Comparison of ENCODE assay signal across 9 cellular contexts in the genomic region with DNA sequence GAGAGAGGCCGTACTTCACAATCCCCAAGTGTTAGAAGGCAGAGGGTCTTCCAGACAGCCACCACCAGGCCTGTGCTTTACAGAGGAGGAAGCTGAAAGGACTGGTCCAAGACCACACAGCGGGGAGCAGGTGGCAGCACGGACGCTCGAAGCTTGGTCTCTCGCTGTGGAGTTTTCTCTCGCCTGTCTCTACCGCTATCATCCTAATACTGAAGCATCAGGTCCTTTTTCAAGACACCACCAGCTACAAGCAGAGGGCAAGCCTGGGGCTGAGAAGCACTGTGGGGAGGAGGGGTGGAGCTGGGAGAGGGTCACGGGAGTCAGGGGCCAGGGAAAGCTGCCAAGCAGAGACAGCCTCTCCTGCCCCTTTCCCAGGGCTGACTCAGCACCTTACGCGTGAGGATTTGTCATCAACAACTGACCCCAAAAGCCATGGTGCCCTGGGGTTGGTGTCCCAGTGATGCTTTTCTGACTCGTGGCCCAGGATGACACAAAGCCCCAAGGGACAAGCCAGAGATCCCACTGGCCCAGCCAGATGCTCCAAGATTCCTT. TPM values are rescaled to one million over a fixed set of nuclear protein-coding genes. Genes with fewer than 3 reads are reported as not detected.
A peak's percentile ranks its signal among the peaks of the same experiment; 100 is the strongest.
DNase-seq lines count a peak whose midpoint lies in the region; ATAC-seq, FAIRE-seq and TF ChIP-seq lines count a peak whose summit lies in the region.
"Had no signal": no experiment of that assay in that cellular context is flagged by ENCODE, and none has a peak within 500 bp of the region (broad histone marks: within the 10 kb centered on the region; RNA-seq: fewer than 3 reads in every experiment).

No MANE protein-coding gene starts in this region.

- H3K27ac Mint-ChIP-seq in activated naive CD8-positive, alpha-beta T cell treated with anti-CD3 and anti-CD28 coated beads for 36 hours = peak overlapping the region; percentile 69
- H3K27ac Mint-ChIP-seq in mesothelial cell of epicardium = no peak overlapping the region
- no peak overlapping the region for H3K27ac Mint-ChIP-seq in WTC11

- CTCF ChIA-PET in WTC11 (lab: Charles Lee) = interaction anchor here (1.8 kb wide), 1 partner anchor 638 kb away, joined by 4 read pairs; no protein-coding TSS in a partner anchor

- intact Hi-C loops in kidney (cut with DNase I) = no loop called here

- FAIRE-seq in kidney (lab: Jason Lieb, UNC) = no peak

- H3K36me3 Mint-ChIP-seq in activated naive CD8-positive, alpha-beta T cell treated with anti-CD3 and anti-CD28 coated beads for 36 hours = peaks cover 2% of the 10 kb centered on the region
- no peaks in the 10 kb centered on the region for H3K36me3 Mint-ChIP-seq in mesothelial cell of epicardium
- H3K36me3 Mint-ChIP-seq in WTC11 = no peaks in the 10 kb centered on the region

- no peak overlapping the region for H3K4me3 ChIP-seq in kidney (ENCODE audit: low read length in 2 of 2)
- H3K4me3 ChIP-seq: HAP-1 had no signal

- no peaks in the 10 kb centered on the region for H3K9me3 ChIP-seq in kidney (ENCODE audit: control insufficient read depth in 1 of 2, low read length in 2 of 2)
- H3K9me3 ChIP-seq: HAP-1 had no signal

- peaks cover 13 to 16% of the 10 kb centered on the region in 2 donors for H3K4me1 ChIP-seq in kidney (ENCODE audit: control insufficient read depth in 1 of 2, insufficient read depth in 1 of 2, low read depth in 1 of 2, low read length in 2 of 2)
- H3K4me1 ChIP-seq: HAP-1 had no signal

- no peaks in the 10 kb centered on the region for H3K9me3 Mint-ChIP-seq in activated naive CD8-positive, alpha-beta T cell treated with anti-CD3 and anti-CD28 coated beads for 36 hours
- H3K9me3 Mint-ChIP-seq in mesothelial cell of epicardium (no peaks in the 10 kb centered on the region), WTC11 (no peaks in the 10 kb centered on the region)

- DNase-seq in A172 (ENCODE audit: low spot score) = peak; percentile 85
- DNase-seq in H4 (ENCODE audit: low spot score) = peak; percentile 43
- DNase-seq in activated naive CD8-positive, alpha-beta T cell treated with anti-CD3 and anti-CD28 coated beads for 36 hours = no peak
- DNase-seq in kidney = peak; percentile 92
- no peak for DNase-seq in NCI-H1092 (lab: John Stamatoyannopoulos, UW)
- no peak for DNase-seq in mesothelial cell of epicardium (ENCODE audit: low spot score in 2 of 2, unreplicated experiment in 2 of 2)
- no peak for DNase-seq in WTC11 (ENCODE audit: low spot score)

- peaks cover 19% of the 10 kb centered on the region for H3K27me3 Mint-ChIP-seq in activated naive CD8-positive, alpha-beta T cell treated with anti-CD3 and anti-CD28 coated beads for 36 hours
- no peaks in the 10 kb centered on the region for H3K27me3 Mint-ChIP-seq in mesothelial cell of epicardium (ENCODE audit: low read depth)
- peaks cover 6% of the 10 kb centered on the region; the same call in 1 of the 2 replicates for H3K27me3 Mint-ChIP-seq in WTC11 (ENCODE audit: low read depth)

- no peak overlapping the region for H3K27ac ChIP-seq in kidney (ENCODE audit: low read depth in 2 of 2, low read length in 2 of 2)

- no peaks in the 10 kb centered on the region for H3K36me3 ChIP-seq in kidney (ENCODE audit: control insufficient read depth in 1 of 2, insufficient read depth in 2 of 2, low read length in 2 of 2)
- H3K36me3 ChIP-seq: HAP-1 had no signal

- ATAC-seq in HG02970 (IDR thresholded peaks at IDR 0.05; ENCODE audit: low FRiP score, unreplicated experiment) = no peak
- ATAC-seq in WTC11 = no peak

- TF ChIP-seq CTCF in kidney (IDR thresholded peaks at IDR 0.05; ENCODE audit: borderline replicate concordance, extremely low read depth, insufficient read depth) = no peak
- no peak for TF ChIP-seq CTCF in mesothelial cell of epicardium (IDR thresholded peaks at IDR 0.05; ENCODE audit: unreplicated experiment)
- no peak for TF ChIP-seq CTCF in WTC11 (IDR thresholded peaks at IDR 0.05)

- no peak overlapping the region for H3K4me3 Mint-ChIP-seq in activated naive CD8-positive, alpha-beta T cell treated with anti-CD3 and anti-CD28 coated beads for 36 hours
- no peak overlapping the region for H3K4me3 Mint-ChIP-seq in mesothelial cell of epicardium
- no peak overlapping the region for H3K4me3 Mint-ChIP-seq in WTC11

- peaks cover 60% of the 10 kb centered on the region for H3K4me1 Mint-ChIP-seq in activated naive CD8-positive, alpha-beta T cell treated with anti-CD3 and anti-CD28 coated beads for 36 hours
- H3K4me1 Mint-ChIP-seq in mesothelial cell of epicardium (peaks cover 31% of the 10 kb centered on the region), WTC11 (peaks cover 17% of the 10 kb centered on the region)

- POLR2A ChIA-PET in WTC11 (lab: Charles Lee) = no interaction called here

- no peak overlapping the region for H3K9ac ChIP-seq in kidney (ENCODE audit: low read length in 2 of 2)

TF ChIP-seq in WTC11, 78 proteins besides CTCF, POLR2A, EP300 and RAD21:
- no peak for TF ChIP-seq NFE2L1 (CRISPR knock-in tag; IDR thresholded peaks at IDR 0.05)
- TF ChIP-seq, protein P1, sequence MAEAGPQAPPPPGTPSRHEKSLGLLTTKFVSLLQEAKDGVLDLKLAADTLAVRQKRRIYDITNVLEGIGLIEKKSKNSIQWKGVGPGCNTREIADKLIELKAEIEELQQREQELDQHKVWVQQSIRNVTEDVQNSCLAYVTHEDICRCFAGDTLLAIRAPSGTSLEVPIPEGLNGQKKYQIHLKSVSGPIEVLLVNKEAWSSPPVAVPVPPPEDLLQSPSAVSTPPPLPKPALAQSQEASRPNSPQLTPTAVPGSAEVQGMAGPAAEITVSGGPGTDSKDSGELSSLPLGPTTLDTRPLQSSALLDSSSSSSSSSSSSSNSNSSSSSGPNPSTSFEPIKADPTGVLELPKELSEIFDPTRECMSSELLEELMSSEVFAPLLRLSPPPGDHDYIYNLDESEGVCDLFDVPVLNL (CRISPR knock-in tag; IDR thresholded peaks at IDR 0.05; ENCODE audit: borderline replicate concordance, low read depth) = no peak
- TF ChIP-seq, protein P2, sequence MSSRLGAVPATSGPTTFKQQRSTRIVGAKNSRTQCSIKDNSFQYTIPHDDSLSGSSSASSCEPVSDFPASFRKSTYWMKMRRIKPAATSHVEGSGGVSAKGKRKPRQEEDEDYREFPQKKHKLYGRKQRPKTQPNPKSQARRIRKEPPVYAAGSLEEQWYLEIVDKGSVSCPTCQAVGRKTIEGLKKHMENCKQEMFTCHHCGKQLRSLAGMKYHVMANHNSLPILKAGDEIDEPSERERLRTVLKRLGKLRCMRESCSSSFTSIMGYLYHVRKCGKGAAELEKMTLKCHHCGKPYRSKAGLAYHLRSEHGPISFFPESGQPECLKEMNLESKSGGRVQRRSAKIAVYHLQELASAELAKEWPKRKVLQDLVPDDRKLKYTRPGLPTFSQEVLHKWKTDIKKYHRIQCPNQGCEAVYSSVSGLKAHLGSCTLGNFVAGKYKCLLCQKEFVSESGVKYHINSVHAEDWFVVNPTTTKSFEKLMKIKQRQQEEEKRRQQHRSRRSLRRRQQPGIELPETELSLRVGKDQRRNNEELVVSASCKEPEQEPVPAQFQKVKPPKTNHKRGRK (CRISPR knock-in tag; IDR thresholded peaks at IDR 0.05; ENCODE audit: borderline replicate concordance) = no peak

RNA-seq across cellular contexts. Expression of gene FOSL2, which starts 31.8 kb away (rescaled TPM):
- 36.1 and 39.7 TPM in 2 replicates for total RNA-seq in A172 (2014; rRNA removed; shearing (Covaris generic))
- total RNA-seq in H4 (2014; rRNA removed; shearing (Covaris generic)) = 11.1 and 13.2 TPM in 2 replicates
- 10 to 100 TPM; 32.5 to 39.4 TPM for total RNA-seq in activated naive CD8-positive, alpha-beta T cell treated with anti-CD3 and anti-CD28 coated beads for 36 hours
- total RNA-seq in kidney (149 TPM), mesothelial cell of epicardium (60.3 to 62.3 TPM (median 60.5 TPM) in 3 replicates), WTC11 (2021) (3.9 to 4.5 TPM (median 4.0 TPM) in 3 replicates)
- polyA plus RNA-seq in kidney (ENCODE audit: insufficient read depth, low read depth, low replicate concordance) = 20.6 TPM

Comparison
In these comparisons a context has a peak if more than half of its experiments do, and no peak if none do; other contexts are left out.
1. DNase-seq: peak in A172 (single experiment), H4 (single experiment) and kidney (single experiment); none in activated naive CD8-positive, alpha-beta T cell treated with anti-CD3 and anti-CD28 coated beads for 36 hours (single experiment), NCI-H1092 (single experiment), mesothelial cell of epicardium (0 of 2) and WTC11 (single experiment).